Comparison of ENCODE assay signal across 10 cellular contexts in genomic region chr11:117172678-117173421, GRCh38. TPM values are rescaled to one million over a fixed set of nuclear protein-coding genes. Genes with fewer than 3 reads are reported as not detected.
DNase-seq lines count a peak whose midpoint lies in the region; ATAC-seq and TF ChIP-seq lines count a peak whose summit lies in the region.
"Had no signal": no experiment of that assay in that cellular context is flagged by ENCODE, and none has a peak within 500 bp of the region (broad histone marks: within the 10 kb centered on the region; RNA-seq: fewer than 3 reads in every experiment).

No MANE protein-coding gene starts in this region.

- H3K9me3 ChIP-seq in liver (ENCODE audit: control insufficient read depth in 4 of 4, low read length in 3 of 4), result no peaks in the 10 kb centered on the region
- no peaks in the 10 kb centered on the region for H3K9me3 ChIP-seq in testis

- H3K4me3 ChIP-seq in liver (ENCODE audit: low read depth in 1 of 3, low read length in 3 of 3) (no peak overlapping the region), testis (no peak overlapping the region)

- H3K9ac ChIP-seq in liver (ENCODE audit: low read depth in 1 of 2, low read length in 2 of 2), result no peak overlapping the region

- ATAC-seq in GM18861 (IDR thresholded peaks at IDR 0.05; ENCODE audit: unreplicated experiment), result no peak
- ATAC-seq in GM19463 (IDR thresholded peaks at IDR 0.05; ENCODE audit: unreplicated experiment), result no peak
- ATAC-seq: Panc1 had no signal

- no peak for TF ChIP-seq RAD21 in liver (IDR thresholded peaks at IDR 0.05)

- H3K27me3 ChIP-seq in liver (ENCODE audit: control insufficient read depth in 4 of 4, insufficient read depth in 4 of 4, low read length in 3 of 4) (no peaks in the 10 kb centered on the region), testis (no peaks in the 10 kb centered on the region)

- TF ChIP-seq POLR2A in testis (IDR thresholded peaks at IDR 0.05), result no peak

- TF ChIP-seq CTCF in liver (IDR thresholded peaks at IDR 0.05; ENCODE audit: low read depth, low read length, missing input control) (no peak), testis (IDR thresholded peaks at IDR 0.05) (no peak)

- 75% methylated on average over 14 of the region's 14 CpGs for WGBS in liver
- 71 to 74% methylated on average over 14 of the region's 14 CpGs for WGBS in testis, 2 donors

- intact Hi-C loops in testis (cut with DNase I; ENCODE audit: low total_unique reads), result no loop called here

- H3K4me1 ChIP-seq in liver (ENCODE audit: control insufficient read depth in 4 of 4, insufficient read depth in 4 of 4, low read length in 3 of 4) (no peaks in the 10 kb centered on the region), testis (peaks cover 17% of the 10 kb centered on the region)

- H3K36me3 ChIP-seq in liver (ENCODE audit: control insufficient read depth in 4 of 4, insufficient read depth in 3 of 4, low read depth in 1 of 4, low read length in 3 of 4) (peaks cover 0 to 16% (median 10%) of the 10 kb centered on the region in 4 donors), testis (ENCODE audit: low read depth, missing control alignments) (no peaks in the 10 kb centered on the region)

- peak; percentile 38 for DNase-seq in activated CD8-positive, alpha-beta memory T cell treated with anti-CD3 and anti-CD28 coated beads for 24 hours
- DNase-seq in activated CD8-positive, alpha-beta memory T cell treated with anti-CD3 and anti-CD28 coated beads, Interleukin-2, amount 50 U/mL, for 4 hours, result no peak
- DNase-seq in dermis microvascular lymphatic vessel endothelial cell (ENCODE audit: low read depth in 2 of 2), result peak; percentile 65
- DNase-seq in testis, result peak; percentile 13
- DNase-seq in activated naive CD4-positive, alpha-beta T cell treated with Interleukin-2 at 50 U/mL for 16 hours, result no peak
- DNase-seq: NCI-H1092 had no signal

- peak overlapping the region; percentile 1 to 26 for H3K27ac ChIP-seq in liver (ENCODE audit: low read depth in 1 of 2, low read length in 2 of 2)
- peak overlapping the region in 1 of 2 donors; percentile 25 for H3K27ac ChIP-seq in testis

TF ChIP-seq in liver, 16 proteins besides CTCF, POLR2A, EP300 and RAD21:
- TF ChIP-seq ZBTB33 (IDR thresholded peaks at IDR 0.05), result no peak
- no peak for TF ChIP-seq FOXA1 (IDR thresholded peaks at IDR 0.05)
- TF ChIP-seq YY1 (IDR thresholded peaks at IDR 0.05), result no peak

RNA-seq across cellular contexts. Expression of gene SIDT2, which starts 5.7 kb away (rescaled TPM):
- total RNA-seq in dermis microvascular lymphatic vessel endothelial cell (6.4 and 12.1 TPM in 2 replicates), liver (10 to 100 TPM; 21.7 to 42.9 TPM), testis (100 to 1,000 TPM in 1 of 2 donors, 10 to 100 TPM in 1; 93.8 to 129 TPM)
- polyA plus RNA-seq in liver (10 to 100 TPM; 11.2 to 23.1 TPM), testis (ENCODE audit: insufficient read depth, low read depth, low replicate concordance) (69.5 TPM)

RNA-seq across cellular contexts. Expression of gene TAGLN, which starts 26.3 kb away (rescaled TPM):
- total RNA-seq in dermis microvascular lymphatic vessel endothelial cell (6.0 and 12.5 TPM in 2 replicates), liver (100 to 1,000 TPM in 1 of 2 donors, 1 to 10 TPM in 1; 7.4 to 168 TPM), testis (100 to 1,000 TPM; 167 to 187 TPM)
- polyA plus RNA-seq in liver (100 to 1,000 TPM in 1 of 2 donors, 10 to 100 TPM in 1; 24.6 to 309 TPM), testis (ENCODE audit: insufficient read depth, low read depth, low replicate concordance) (800 TPM)

RNA-seq across cellular contexts. Expression of gene PAFAH1B2, which starts 28.8 kb away (rescaled TPM):
- total RNA-seq in dermis microvascular lymphatic vessel endothelial cell, result 172 and 190 TPM in 2 replicates
- total RNA-seq in liver, result 10 to 100 TPM; 33.4 to 39.8 TPM
- polyA plus RNA-seq in liver, result 10 to 100 TPM; 12.7 to 16.4 TPM
- total RNA-seq in testis, result 100 to 1,000 TPM; 150 to 156 TPM
- polyA plus RNA-seq in testis (ENCODE audit: insufficient read depth, low read depth, low replicate concordance), result 66.5 TPM

RNA-seq across cellular contexts. Expression of gene PCSK7, which starts 59.0 kb away (rescaled TPM):
- total RNA-seq in dermis microvascular lymphatic vessel endothelial cell, result 31.1 and 33.9 TPM in 2 replicates
- total RNA-seq in liver, result 10 to 100 TPM; 19.7 to 32.3 TPM
- polyA plus RNA-seq in liver, result 10 to 100 TPM in 1 of 2 donors, 1 to 10 TPM in 1; 7.3 to 12.7 TPM
- total RNA-seq in testis, result 10 to 100 TPM; 57.7 to 66.5 TPM
- polyA plus RNA-seq in testis (ENCODE audit: insufficient read depth, low read depth, low replicate concordance), result 52.0 TPM

RNA-seq across cellular contexts. Expression of gene RNF214, which starts 59.6 kb away (rescaled TPM):
- total RNA-seq in dermis microvascular lymphatic vessel endothelial cell (5.4 and 7.6 TPM in 2 replicates), liver (1 to 10 TPM; 6.0 to 6.1 TPM), testis (10 to 100 TPM; 37.8 to 48.9 TPM)
- polyA plus RNA-seq in liver (1 to 10 TPM; 4.6 to 6.2 TPM), testis (ENCODE audit: insufficient read depth, low read depth, low replicate concordance) (44.9 TPM)

Comparison
In these comparisons a context has a peak if more than half of its experiments do, and no peak if none do; other contexts are left out.
1. DNase-seq: peak in activated CD8-positive, alpha-beta memory T cell treated with anti-CD3 and anti-CD28 coated beads for 24 hours (single experiment), dermis microvascular lymphatic vessel endothelial cell (2 of 2) and testis (single experiment); none in activated CD8-positive, alpha-beta memory T cell treated with anti-CD3 and anti-CD28 coated beads, Interleukin-2, amount 50 U/mL, for 4 hours (single experiment) and activated naive CD4-positive, alpha-beta T cell treated with Interleukin-2 at 50 U/mL for 16 hours (single experiment).